1 cellular context compared by ENCODE assay signal in the genomic region with DNA sequence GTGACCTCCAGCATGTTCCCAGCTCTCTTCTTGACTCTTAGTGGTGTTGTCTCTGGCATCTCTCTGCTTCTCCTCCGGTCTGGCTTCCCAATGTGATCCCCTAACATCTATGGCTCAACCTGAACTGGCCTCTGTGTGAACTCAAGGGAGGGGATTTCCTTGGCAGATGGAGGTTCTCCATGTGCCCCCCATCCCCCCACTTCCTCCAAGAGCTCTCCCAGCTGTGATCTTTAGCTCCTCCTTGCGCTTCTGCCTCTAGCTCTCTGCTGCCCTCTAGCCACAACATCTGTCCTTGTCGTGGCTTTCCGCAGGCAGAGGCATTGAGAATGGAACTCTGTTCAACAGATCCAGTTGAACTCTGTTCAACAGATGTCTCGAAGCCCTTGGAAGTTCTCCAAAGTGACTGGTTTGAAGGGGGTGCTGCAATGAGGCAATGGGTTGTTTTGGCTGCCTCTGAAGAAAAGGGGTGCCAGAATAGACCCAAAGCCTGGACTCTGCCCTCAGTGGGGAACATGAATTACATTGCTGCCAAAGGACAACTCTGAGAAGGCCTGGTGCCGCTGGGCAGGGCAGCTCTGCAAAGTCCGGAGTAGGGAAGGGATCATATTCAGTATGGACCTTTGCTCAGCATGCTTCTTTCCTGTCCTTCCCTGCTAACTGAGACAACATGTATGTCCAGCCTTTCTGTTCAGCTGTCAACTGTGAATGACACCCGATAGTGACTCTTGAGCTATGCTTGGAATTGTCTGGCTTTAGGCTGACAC.
A peak's percentile ranks its signal among the peaks of the same experiment; 100 is the strongest.
TF ChIP-seq lines count a peak whose summit lies in the region.

No MANE protein-coding gene starts in this region.

TF ChIP-seq in HepG2, 621 proteins besides CTCF, POLR2A, EP300 and RAD21 (continued from another document and continues in another):
- TF ChIP-seq, protein P1, sequence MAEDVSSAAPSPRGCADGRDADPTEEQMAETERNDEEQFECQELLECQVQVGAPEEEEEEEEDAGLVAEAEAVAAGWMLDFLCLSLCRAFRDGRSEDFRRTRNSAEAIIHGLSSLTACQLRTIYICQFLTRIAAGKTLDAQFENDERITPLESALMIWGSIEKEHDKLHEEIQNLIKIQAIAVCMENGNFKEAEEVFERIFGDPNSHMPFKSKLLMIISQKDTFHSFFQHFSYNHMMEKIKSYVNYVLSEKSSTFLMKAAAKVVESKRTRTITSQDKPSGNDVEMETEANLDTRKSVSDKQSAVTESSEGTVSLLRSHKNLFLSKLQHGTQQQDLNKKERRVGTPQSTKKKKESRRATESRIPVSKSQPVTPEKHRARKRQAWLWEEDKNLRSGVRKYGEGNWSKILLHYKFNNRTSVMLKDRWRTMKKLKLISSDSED (CRISPR knock-in tag; IDR thresholded peaks at IDR 0.05) = no peak
- TF ChIP-seq ZNF264 (CRISPR knock-in tag; IDR thresholded peaks at IDR 0.05) (no peak), ZNF333 (CRISPR knock-in tag; IDR thresholded peaks at IDR 0.05; ENCODE audit: borderline replicate concordance) (no peak), ZNF253 (CRISPR knock-in tag; IDR thresholded peaks at IDR 0.05; ENCODE audit: borderline replicate concordance) (no peak), CREB1 (IDR thresholded peaks at IDR 0.05) (no peak), CREB1 (CRISPR knock-in tag; IDR thresholded peaks at IDR 0.05) (no peak), KLF6 (CRISPR knock-in tag; IDR thresholded peaks at IDR 0.05) (no peak), TBX3 (IDR thresholded peaks at IDR 0.05; ENCODE audit: borderline replicate concordance) (no peak), KMT2B (CRISPR knock-in tag; IDR thresholded peaks at IDR 0.05) (no peak), HCFC1 (IDR thresholded peaks at IDR 0.05; ENCODE audit: low read depth, low read length) (no peak), HDAC1 (CRISPR knock-in tag; IDR thresholded peaks at IDR 0.05) (no peak), RBM22 (optimal IDR thresholded peaks at IDR 0.05; ENCODE audit: low read length) (no peak), EHMT2 (IDR thresholded peaks at IDR 0.05; ENCODE audit: borderline replicate concordance, low read depth, low read length) (0 out of 2 replicates have a peak, but pooled peaks have one; percentile 56), ZFP41 (CRISPR knock-in tag; IDR thresholded peaks at IDR 0.05; ENCODE audit: borderline replicate concordance) (no peak), ESRRA (CRISPR knock-in tag; IDR thresholded peaks at IDR 0.05; ENCODE audit: low read depth) (no peak), HIVEP1 (CRISPR knock-in tag; IDR thresholded peaks at IDR 0.05) (no peak), SYNCRIP (IDR thresholded peaks at IDR 0.05; ENCODE audit: insufficient read depth, low read depth, low read length) (no peak), MIER2 (CRISPR knock-in tag; IDR thresholded peaks at IDR 0.05) (peak; percentile 81; the same call in 1 of the 2 replicates), SMAD1 (CRISPR knock-in tag; IDR thresholded peaks at IDR 0.05; ENCODE audit: borderline replicate concordance, low read depth) (no peak), ZNF761 (CRISPR knock-in tag; conservative IDR thresholded peaks at IDR 0.05) (no peak), SALL1 (CRISPR knock-in tag; IDR thresholded peaks at IDR 0.05) (peak; percentile 78), SRSF9 (IDR thresholded peaks at IDR 0.05; ENCODE audit: borderline replicate concordance, insufficient read depth, low read depth, low read length, poor library complexity, severe bottlenecking) (no peak), CBX5 (CRISPR knock-in tag; IDR thresholded peaks at IDR 0.05; ENCODE audit: borderline replicate concordance) (peak; percentile 93; the same call in 1 of the 2 replicates), SMARCC2 (IDR thresholded peaks at IDR 0.05) (no peak), ZNF354B (CRISPR knock-in tag; IDR thresholded peaks at IDR 0.05) (no peak), SNAPC2 (CRISPR knock-in tag; IDR thresholded peaks at IDR 0.05) (no peak), ZNF616 (CRISPR knock-in tag; IDR thresholded peaks at IDR 0.05; ENCODE audit: low read depth) (0 out of 2 replicates have a peak, but pooled peaks have one; percentile 44), ARNT (IDR thresholded peaks at IDR 0.05) (no peak), MTF1 (CRISPR knock-in tag; IDR thresholded peaks at IDR 0.05) (no peak), IRF2 (CRISPR knock-in tag; IDR thresholded peaks at IDR 0.05) (peak; percentile 86), NRL (CRISPR knock-in tag; IDR thresholded peaks at IDR 0.05; ENCODE audit: borderline replicate concordance) (no peak), ISL2 (CRISPR knock-in tag; IDR thresholded peaks at IDR 0.05) (peak; percentile 59), RFX5 (IDR thresholded peaks at IDR 0.05; ENCODE audit: low read depth, low read length) (no peak), ZNF879 (CRISPR knock-in tag; IDR thresholded peaks at IDR 0.05) (no peak), SKI (IDR thresholded peaks at IDR 0.05; ENCODE audit: partially characterized antibody) (no peak), ZNF530 (CRISPR knock-in tag; IDR thresholded peaks at IDR 0.05; ENCODE audit: low read depth) (no peak), ELF3 (CRISPR knock-in tag; IDR thresholded peaks at IDR 0.05) (peak; percentile 71), DMAP1 (CRISPR knock-in tag; IDR thresholded peaks at IDR 0.05) (peak; percentile 66), HHEX (CRISPR knock-in tag; IDR thresholded peaks at IDR 0.05) (no peak), HNF4G (IDR thresholded peaks at IDR 0.05; ENCODE audit: borderline replicate concordance, low read depth, low read length) (peak; percentile 6; the same call in 1 of the 2 replicates), HNF4G (CRISPR knock-in tag; IDR thresholded peaks at IDR 0.05; ENCODE audit: borderline replicate concordance, low read depth) (peak; percentile 20; the same call in 1 of the 2 replicates)
- TF ChIP-seq, protein P2, sequence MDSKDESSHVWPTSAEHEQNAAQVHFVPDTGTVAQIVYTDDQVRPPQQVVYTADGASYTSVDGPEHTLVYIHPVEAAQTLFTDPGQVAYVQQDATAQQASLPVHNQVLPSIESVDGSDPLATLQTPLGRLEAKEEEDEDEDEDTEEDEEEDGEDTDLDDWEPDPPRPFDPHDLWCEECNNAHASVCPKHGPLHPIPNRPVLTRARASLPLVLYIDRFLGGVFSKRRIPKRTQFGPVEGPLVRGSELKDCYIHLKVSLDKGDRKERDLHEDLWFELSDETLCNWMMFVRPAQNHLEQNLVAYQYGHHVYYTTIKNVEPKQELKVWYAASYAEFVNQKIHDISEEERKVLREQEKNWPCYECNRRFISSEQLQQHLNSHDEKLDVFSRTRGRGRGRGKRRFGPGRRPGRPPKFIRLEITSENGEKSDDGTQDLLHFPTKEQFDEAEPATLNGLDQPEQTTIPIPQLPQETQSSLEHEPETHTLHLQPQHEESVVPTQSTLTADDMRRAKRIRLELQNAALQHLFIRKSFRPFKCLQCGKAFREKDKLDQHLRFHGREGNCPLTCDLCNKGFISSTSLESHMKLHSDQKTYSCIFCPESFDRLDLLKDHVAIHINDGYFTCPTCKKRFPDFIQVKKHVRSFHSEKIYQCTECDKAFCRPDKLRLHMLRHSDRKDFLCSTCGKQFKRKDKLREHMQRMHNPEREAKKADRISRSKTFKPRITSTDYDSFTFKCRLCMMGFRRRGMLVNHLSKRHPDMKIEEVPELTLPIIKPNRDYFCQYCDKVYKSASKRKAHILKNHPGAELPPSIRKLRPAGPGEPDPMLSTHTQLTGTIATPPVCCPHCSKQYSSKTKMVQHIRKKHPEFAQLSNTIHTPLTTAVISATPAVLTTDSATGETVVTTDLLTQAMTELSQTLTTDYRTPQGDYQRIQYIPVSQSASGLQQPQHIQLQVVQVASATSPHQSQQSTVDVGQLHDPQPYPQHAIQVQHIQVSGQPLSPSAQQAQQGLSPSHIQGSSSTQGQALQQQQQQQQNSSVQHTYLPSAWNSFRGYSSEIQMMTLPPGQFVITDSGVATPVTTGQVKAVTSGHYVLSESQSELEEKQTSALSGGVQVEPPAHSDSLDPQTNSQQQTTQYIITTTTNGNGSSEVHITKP (CRISPR knock-in tag; IDR thresholded peaks at IDR 0.05; ENCODE audit: low read depth) = peak; percentile 65; the same call in 1 of the 2 replicates
- TF ChIP-seq, protein P3, sequence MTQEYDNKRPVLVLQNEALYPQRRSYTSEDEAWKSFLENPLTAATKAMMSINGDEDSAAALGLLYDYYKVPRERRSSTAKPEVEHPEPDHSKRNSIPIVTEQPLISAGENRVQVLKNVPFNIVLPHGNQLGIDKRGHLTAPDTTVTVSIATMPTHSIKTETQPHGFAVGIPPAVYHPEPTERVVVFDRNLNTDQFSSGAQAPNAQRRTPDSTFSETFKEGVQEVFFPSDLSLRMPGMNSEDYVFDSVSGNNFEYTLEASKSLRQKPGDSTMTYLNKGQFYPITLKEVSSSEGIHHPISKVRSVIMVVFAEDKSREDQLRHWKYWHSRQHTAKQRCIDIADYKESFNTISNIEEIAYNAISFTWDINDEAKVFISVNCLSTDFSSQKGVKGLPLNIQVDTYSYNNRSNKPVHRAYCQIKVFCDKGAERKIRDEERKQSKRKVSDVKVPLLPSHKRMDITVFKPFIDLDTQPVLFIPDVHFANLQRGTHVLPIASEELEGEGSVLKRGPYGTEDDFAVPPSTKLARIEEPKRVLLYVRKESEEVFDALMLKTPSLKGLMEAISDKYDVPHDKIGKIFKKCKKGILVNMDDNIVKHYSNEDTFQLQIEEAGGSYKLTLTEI (CRISPR knock-in tag; conservative IDR thresholded peaks at IDR 0.05) = no peak
- TF ChIP-seq, protein P4, sequence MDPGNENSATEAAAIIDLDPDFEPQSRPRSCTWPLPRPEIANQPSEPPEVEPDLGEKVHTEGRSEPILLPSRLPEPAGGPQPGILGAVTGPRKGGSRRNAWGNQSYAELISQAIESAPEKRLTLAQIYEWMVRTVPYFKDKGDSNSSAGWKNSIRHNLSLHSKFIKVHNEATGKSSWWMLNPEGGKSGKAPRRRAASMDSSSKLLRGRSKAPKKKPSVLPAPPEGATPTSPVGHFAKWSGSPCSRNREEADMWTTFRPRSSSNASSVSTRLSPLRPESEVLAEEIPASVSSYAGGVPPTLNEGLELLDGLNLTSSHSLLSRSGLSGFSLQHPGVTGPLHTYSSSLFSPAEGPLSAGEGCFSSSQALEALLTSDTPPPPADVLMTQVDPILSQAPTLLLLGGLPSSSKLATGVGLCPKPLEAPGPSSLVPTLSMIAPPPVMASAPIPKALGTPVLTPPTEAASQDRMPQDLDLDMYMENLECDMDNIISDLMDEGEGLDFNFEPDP (CRISPR knock-in tag; conservative IDR thresholded peaks at IDR 0.05) = no peak
- TF ChIP-seq, protein P5, sequence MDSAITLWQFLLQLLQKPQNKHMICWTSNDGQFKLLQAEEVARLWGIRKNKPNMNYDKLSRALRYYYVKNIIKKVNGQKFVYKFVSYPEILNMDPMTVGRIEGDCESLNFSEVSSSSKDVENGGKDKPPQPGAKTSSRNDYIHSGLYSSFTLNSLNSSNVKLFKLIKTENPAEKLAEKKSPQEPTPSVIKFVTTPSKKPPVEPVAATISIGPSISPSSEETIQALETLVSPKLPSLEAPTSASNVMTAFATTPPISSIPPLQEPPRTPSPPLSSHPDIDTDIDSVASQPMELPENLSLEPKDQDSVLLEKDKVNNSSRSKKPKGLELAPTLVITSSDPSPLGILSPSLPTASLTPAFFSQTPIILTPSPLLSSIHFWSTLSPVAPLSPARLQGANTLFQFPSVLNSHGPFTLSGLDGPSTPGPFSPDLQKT (CRISPR knock-in tag; IDR thresholded peaks at IDR 0.05; ENCODE audit: borderline replicate concordance) = no peak
- TF ChIP-seq, protein P6, sequence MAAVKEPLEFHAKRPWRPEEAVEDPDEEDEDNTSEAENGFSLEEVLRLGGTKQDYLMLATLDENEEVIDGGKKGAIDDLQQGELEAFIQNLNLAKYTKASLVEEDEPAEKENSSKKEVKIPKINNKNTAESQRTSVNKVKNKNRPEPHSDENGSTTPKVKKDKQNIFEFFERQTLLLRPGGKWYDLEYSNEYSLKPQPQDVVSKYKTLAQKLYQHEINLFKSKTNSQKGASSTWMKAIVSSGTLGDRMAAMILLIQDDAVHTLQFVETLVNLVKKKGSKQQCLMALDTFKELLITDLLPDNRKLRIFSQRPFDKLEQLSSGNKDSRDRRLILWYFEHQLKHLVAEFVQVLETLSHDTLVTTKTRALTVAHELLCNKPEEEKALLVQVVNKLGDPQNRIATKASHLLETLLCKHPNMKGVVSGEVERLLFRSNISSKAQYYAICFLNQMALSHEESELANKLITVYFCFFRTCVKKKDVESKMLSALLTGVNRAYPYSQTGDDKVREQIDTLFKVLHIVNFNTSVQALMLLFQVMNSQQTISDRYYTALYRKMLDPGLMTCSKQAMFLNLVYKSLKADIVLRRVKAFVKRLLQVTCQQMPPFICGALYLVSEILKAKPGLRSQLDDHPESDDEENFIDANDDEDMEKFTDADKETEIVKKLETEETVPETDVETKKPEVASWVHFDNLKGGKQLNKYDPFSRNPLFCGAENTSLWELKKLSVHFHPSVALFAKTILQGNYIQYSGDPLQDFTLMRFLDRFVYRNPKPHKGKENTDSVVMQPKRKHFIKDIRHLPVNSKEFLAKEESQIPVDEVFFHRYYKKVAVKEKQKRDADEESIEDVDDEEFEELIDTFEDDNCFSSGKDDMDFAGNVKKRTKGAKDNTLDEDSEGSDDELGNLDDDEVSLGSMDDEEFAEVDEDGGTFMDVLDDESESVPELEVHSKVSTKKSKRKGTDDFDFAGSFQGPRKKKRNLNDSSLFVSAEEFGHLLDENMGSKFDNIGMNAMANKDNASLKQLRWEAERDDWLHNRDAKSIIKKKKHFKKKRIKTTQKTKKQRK (IDR thresholded peaks at IDR 0.05; ENCODE audit: low read length) = no peak
- TF ChIP-seq, protein P7, sequence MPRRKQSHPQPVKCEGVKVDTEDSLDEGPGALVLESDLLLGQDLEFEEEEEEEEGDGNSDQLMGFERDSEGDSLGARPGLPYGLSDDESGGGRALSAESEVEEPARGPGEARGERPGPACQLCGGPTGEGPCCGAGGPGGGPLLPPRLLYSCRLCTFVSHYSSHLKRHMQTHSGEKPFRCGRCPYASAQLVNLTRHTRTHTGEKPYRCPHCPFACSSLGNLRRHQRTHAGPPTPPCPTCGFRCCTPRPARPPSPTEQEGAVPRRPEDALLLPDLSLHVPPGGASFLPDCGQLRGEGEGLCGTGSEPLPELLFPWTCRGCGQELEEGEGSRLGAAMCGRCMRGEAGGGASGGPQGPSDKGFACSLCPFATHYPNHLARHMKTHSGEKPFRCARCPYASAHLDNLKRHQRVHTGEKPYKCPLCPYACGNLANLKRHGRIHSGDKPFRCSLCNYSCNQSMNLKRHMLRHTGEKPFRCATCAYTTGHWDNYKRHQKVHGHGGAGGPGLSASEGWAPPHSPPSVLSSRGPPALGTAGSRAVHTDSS (CRISPR knock-in tag; conservative IDR thresholded peaks at IDR 0.05) = no peak
